1 cellular context compared by ENCODE assay signal in genomic region chr6:115323001-115323400, GRCh38.
TF ChIP-seq lines count a peak whose summit lies in the region.

No MANE protein-coding gene starts in this region.

TF ChIP-seq in GM23338, 12 proteins besides CTCF, POLR2A, EP300 and RAD21 (continued from another document):
- TF ChIP-seq, protein P1, sequence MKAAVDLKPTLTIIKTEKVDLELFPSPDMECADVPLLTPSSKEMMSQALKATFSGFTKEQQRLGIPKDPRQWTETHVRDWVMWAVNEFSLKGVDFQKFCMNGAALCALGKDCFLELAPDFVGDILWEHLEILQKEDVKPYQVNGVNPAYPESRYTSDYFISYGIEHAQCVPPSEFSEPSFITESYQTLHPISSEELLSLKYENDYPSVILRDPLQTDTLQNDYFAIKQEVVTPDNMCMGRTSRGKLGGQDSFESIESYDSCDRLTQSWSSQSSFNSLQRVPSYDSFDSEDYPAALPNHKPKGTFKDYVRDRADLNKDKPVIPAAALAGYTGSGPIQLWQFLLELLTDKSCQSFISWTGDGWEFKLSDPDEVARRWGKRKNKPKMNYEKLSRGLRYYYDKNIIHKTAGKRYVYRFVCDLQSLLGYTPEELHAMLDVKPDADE (IDR thresholded peaks at IDR 0.05), result no peak
